In the genomic region with DNA sequence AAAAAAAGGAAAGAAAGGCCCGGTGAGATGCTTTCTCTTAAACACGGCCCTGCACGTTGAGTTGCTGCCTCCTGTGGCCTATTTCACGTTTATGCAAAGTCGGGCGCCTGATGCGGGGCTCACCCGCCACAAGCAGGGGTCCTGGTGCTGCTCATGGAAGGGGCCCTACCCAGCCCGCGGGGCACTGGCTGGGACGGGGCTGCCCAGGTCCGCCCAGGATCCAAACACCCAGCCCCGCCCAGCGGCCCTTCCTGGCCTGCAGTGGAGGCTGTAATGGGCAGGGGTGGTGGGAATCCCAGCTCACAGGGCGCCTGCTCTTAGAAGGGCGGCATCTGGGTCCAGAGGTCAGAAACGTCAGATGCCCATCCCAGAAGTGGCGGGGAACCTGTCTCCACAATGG, we compare ENCODE assay signal across 12 cellular contexts. TPM values are rescaled to one million over a fixed set of nuclear protein-coding genes. Genes with fewer than 3 reads are reported as not detected.
DNase-seq lines count a peak whose midpoint lies in the region; ATAC-seq, FAIRE-seq and TF ChIP-seq lines count a peak whose summit lies in the region.
"Had no signal": no experiment of that assay in that cellular context is flagged by ENCODE, and none has a peak within 500 bp of the region (broad histone marks: within the 10 kb centered on the region; RNA-seq: fewer than 3 reads in every experiment).

No MANE protein-coding gene starts in this region.

- H2AFZ ChIP-seq in SK-N-SH (ENCODE audit: low read depth), result no peak overlapping the region
- no peak overlapping the region for H2AFZ ChIP-seq in HepG2 (ENCODE audit: low read length)

- H3K36me3 Mint-ChIP-seq in central memory CD8-positive, alpha-beta T cell (ENCODE audit: insufficient read depth), result peaks cover 15% of the 10 kb centered on the region

- no peak for TF ChIP-seq POLR2A in HepG2 (IDR thresholded peaks at IDR 0.05; ENCODE audit: insufficient read depth in 1 of 2, low read depth in 2 of 2, low read length in 2 of 2)
- no peak for TF ChIP-seq POLR2A in tibial nerve (IDR thresholded peaks at IDR 0.05)

- in situ Hi-C loops in HepG2 (cut with HindIII; ENCODE audit: extremely low pct_ligation_motif_present, low pct_unique_long_range_greater_than_20kb), result no loop called here

- H3K36me3 ChIP-seq in SK-N-SH (replicated peaks in 1 of 2; ENCODE audit: control insufficient read depth in 1 of 2, insufficient read depth in 2 of 2, low read length in 1 of 2) (peaks cover 0 to 39% of the 10 kb centered on the region in 2 experiments), HepG2 (replicated peaks in 1 of 2; ENCODE audit: control insufficient read depth in 1 of 2, insufficient read depth in 2 of 2, low read length in 2 of 2) (no peaks in the 10 kb centered on the region), tibial nerve (no peaks in the 10 kb centered on the region)

- no peaks in the 10 kb centered on the region for H3K9me2 ChIP-seq in SK-N-SH

- TF ChIP-seq EP300 in SK-N-SH (IDR thresholded peaks at IDR 0.05; ENCODE audit: borderline replicate concordance in 1 of 2, low read depth in 1 of 2, low read length in 1 of 2), result no peak
- TF ChIP-seq EP300 in HepG2 (IDR thresholded peaks at IDR 0.05; ENCODE audit: low read depth in 2 of 2, low read length in 2 of 2), result no peak
- no peak for TF ChIP-seq EP300 in HepG2 (CRISPR knock-in tag; IDR thresholded peaks at IDR 0.05; ENCODE audit: borderline replicate concordance)
- TF ChIP-seq EP300 in tibial nerve (IDR thresholded peaks at IDR 0.05), result no peak

- peaks cover 36% of the 10 kb centered on the region for H3K27me3 Mint-ChIP-seq in central memory CD8-positive, alpha-beta T cell

- TF ChIP-seq RAD21 in SK-N-SH (IDR thresholded peaks at IDR 0.05; ENCODE audit: low read length), result no peak
- TF ChIP-seq RAD21 in HepG2 (CRISPR knock-in tag; IDR thresholded peaks at IDR 0.05), result no peak

- BruUV-seq in HepG2 (replicated peaks; lab: Mats Ljungman, UMichigan), result no TSS peak

- H3K4me1 ChIP-seq in SK-N-SH (ENCODE audit: control insufficient read depth in 1 of 2, insufficient read depth in 2 of 2, low read depth in 1 of 2, low read length in 1 of 2) (peaks cover 0 to 6% of the 10 kb centered on the region in 2 experiments; a peak in 1 of 4 replicates), HepG2 (ENCODE audit: insufficient read depth, low read length) (no peaks in the 10 kb centered on the region), tibial nerve (peaks cover 0 to 37% (median 0%) of the 10 kb centered on the region in 4 donors)

- POLR2A ChIA-PET in SK-N-SH (lab: Yijun Ruan, JAX), result interaction anchor here (0.6 to 0.7 kb wide), 2 partner anchors 127 to 212 kb away, joined by 3 to 4 read pairs; no protein-coding TSS in a partner anchor
- POLR2A ChIA-PET in HepG2 (lab: Yijun Ruan, JAX), result no interaction called here

- no peak overlapping the region for H3K4me3 ChIP-seq in SK-N-SH (ENCODE audit: low read depth in 2 of 2, low read length in 1 of 2)
- H3K4me3 ChIP-seq in HepG2 (replicated peaks in 1 of 3; ENCODE audit: insufficient read depth in 1 of 3, low read depth in 2 of 3, low read length in 3 of 3), result no peak overlapping the region
- peak overlapping the region in 3 of 4 donors; percentile 52 to 78 (median 76) for H3K4me3 ChIP-seq in tibial nerve

- H3K9me3 ChIP-seq in SK-N-SH, result peaks cover 25% of the 10 kb centered on the region; the same call in 1 of the 2 replicates
- no peaks in the 10 kb centered on the region for H3K9me3 ChIP-seq in HepG2 (ENCODE audit: low read length)
- H3K9me3 ChIP-seq in tibial nerve, result peaks cover 0 to 31% (median 5%) of the 10 kb centered on the region in 4 donors

- ATAC-seq in SK-N-SH treated with all-trans-retinoic acid at 6 μM for 48 hours, result no peak
- ATAC-seq in central memory CD8-positive, alpha-beta T cell (replicated peaks; ENCODE audit: extremely low read depth, poor library complexity, severe bottlenecking), result no peak
- ATAC-seq in HepG2, result peak; percentile 55
- ATAC-seq in HG02798 (IDR thresholded peaks at IDR 0.05; ENCODE audit: poor library complexity, unreplicated experiment), result no peak

- peak overlapping the region; percentile 71 for H3K4me3 Mint-ChIP-seq in central memory CD8-positive, alpha-beta T cell

- H3K4me2 ChIP-seq in SK-N-SH, result peak overlapping the region; percentile 90
- H3K4me2 ChIP-seq in HepG2 (ENCODE audit: low read depth, low read length), result no peak overlapping the region

- peaks cover 9% of the 10 kb centered on the region for H3F3A ChIP-seq in SK-N-SH (replicated peaks; ENCODE audit: insufficient read depth)

- H3K4me1 Mint-ChIP-seq in central memory CD8-positive, alpha-beta T cell, result peaks cover 20% of the 10 kb centered on the region

- TF ChIP-seq CTCF in SK-N-SH (IDR thresholded peaks at IDR 0.05), result no peak
- TF ChIP-seq CTCF in HepG2 (CRISPR knock-in tag; IDR thresholded peaks at IDR 0.05), result 0 out of 2 replicates have a peak, but pooled peaks have one; percentile 5
- peak in 1 of 5 experiments; percentile 20 for TF ChIP-seq CTCF in tibial nerve (IDR thresholded peaks at IDR 0.05)

- intact Hi-C loops in HepG2 (cut with micrococcal nuclease; ENCODE audit: unreplicated experiment), result no loop called here

- no peak for FAIRE-seq in HepG2 (lab: Jason Lieb, UNC)
- FAIRE-seq: A204.1, islet of Langerhans had no signal

- no peak overlapping the region for H3K27ac Mint-ChIP-seq in central memory CD8-positive, alpha-beta T cell (ENCODE audit: low read depth)
- H3K27ac Mint-ChIP-seq: stimulated activated naive CD8-positive, alpha-beta T cell treated with anti-CD3 and anti-CD28 coated beads, Interleukin-15, Interleukin-2, amounts not matched to agents 100 ng/mL and 50 ng/mL, for 24 hours had no signal

- peaks cover 13% of the 10 kb centered on the region for H3K9me3 Mint-ChIP-seq in central memory CD8-positive, alpha-beta T cell

- H3K27me3 ChIP-seq in SK-N-SH (ENCODE audit: insufficient read depth) (no peaks in the 10 kb centered on the region), HepG2 (ENCODE audit: control insufficient read depth in 1 of 2, insufficient read depth in 2 of 2, low read length in 2 of 2) (peaks cover 8 to 46% of the 10 kb centered on the region in 2 experiments), tibial nerve (peaks cover 0 to 4% of the 10 kb centered on the region in 2 donors)

- DNase-seq in SK-N-SH (peak; percentile 47), HepG2 (ENCODE audit: low spot score) (peak; percentile 15), tibial nerve (ENCODE audit: low spot score in 2 of 2) (peak; percentile 10 to 13), dedifferentiated amniotic fluid mesenchymal stem cell (ENCODE audit: extremely low spot score) (no peak), middle frontal gyrus (ENCODE audit: extremely low spot score, low spot score) (no peak)
- DNase-seq in central memory CD8-positive, alpha-beta T cell (ENCODE audit: low spot score in 2 of 2), result peak; percentile 7 to 9
- DNase-seq: NCI-H1417 had no signal

- WGBS in SK-N-SH (ENCODE audit: low lambda C conversion rate), result 90% methylated on average over 11 of the region's 18 CpGs
- 15% methylated on average over 18 of the region's 18 CpGs for WGBS in HepG2 (ENCODE audit: low lambda C conversion rate)
- WGBS in tibial nerve, 2 donors, result 40 to 49% methylated on average over 15 to 18 of the region's 18 CpGs

- H3K79me2 ChIP-seq in SK-N-SH (ENCODE audit: insufficient read depth), result peaks cover 59% of the 10 kb centered on the region
- no peaks in the 10 kb centered on the region for H3K79me2 ChIP-seq in HepG2 (ENCODE audit: insufficient read depth, low read length)

- H3K9ac ChIP-seq in SK-N-SH, result no peak overlapping the region
- H3K9ac ChIP-seq in HepG2 (ENCODE audit: insufficient read depth, low read depth, low read length), result no peak overlapping the region

- H4K20me1 ChIP-seq in SK-N-SH (ENCODE audit: insufficient read depth) (peaks cover 2% of the 10 kb centered on the region; the same call in 1 of the 2 replicates), HepG2 (ENCODE audit: insufficient read depth, low read length) (no peaks in the 10 kb centered on the region)

- CTCF ChIA-PET in SK-N-SH (lab: Yijun Ruan, JAX) (interaction anchor here (0.8 to 1.1 kb wide), 3 partner anchors 20 to 126 kb away, joined by 3 read pairs; no protein-coding TSS in a partner anchor), HepG2 (lab: Yijun Ruan, JAX; ENCODE audit: low intra/inter-chr PET ratio, low total read pairs) (no interaction called here)

- H3K27ac ChIP-seq in SK-N-SH (ENCODE audit: low read depth in 2 of 2, low read length in 1 of 2) (no peak overlapping the region), HepG2 (ENCODE audit: extremely low read length, insufficient read depth, low read length) (no peak overlapping the region), tibial nerve (peak overlapping the region in 2 of 4 donors; percentile 55 to 91)

RNA-seq across cellular contexts. Expression of gene COL6A2, which starts 1.6 kb away (rescaled TPM):
- 66.6 and 108 TPM in 2 replicates for polyA plus RNA-seq in SK-N-SH (2012; rRNA removed)
- polyA plus RNA-seq in SK-N-SH (2012; cell fraction: cytosol; rRNA removed), result 38.5 and 67.6 TPM in 2 replicates
- polyA plus RNA-seq in SK-N-SH (2012; cell fraction: nucleus; rRNA removed), result 184 and 188 TPM in 2 replicates
- 0.07 and 0.14 TPM in 2 replicates for total RNA-seq in HepG2 (2016; rRNA removed; fragmentation: Illumina TruSeq; extraction: Trizol)
- total RNA-seq in HepG2 (2016; cell fraction: cytosol; rRNA removed; fragmentation: Illumina TruSeq; extraction: Trizol; ENCODE audit: low read depth), result not detected in 2 replicates
- 0.06 TPM in 1 of 2 replicates, not detected in the other for total RNA-seq in HepG2 (2016; cell fraction: insoluble cytoplasmic fraction; rRNA removed; fragmentation: Illumina TruSeq; extraction: Trizol)
- total RNA-seq in HepG2 (2016; cell fraction: membrane; rRNA removed; fragmentation: Illumina TruSeq; extraction: Trizol), result not detected in 2 replicates
- 0.13 and 0.22 TPM in 2 replicates for total RNA-seq in HepG2 (2016; cell fraction: nucleus; rRNA removed; fragmentation: Illumina TruSeq; extraction: Trizol)
- 0.41 and 1.6 TPM in 2 replicates for polyA plus RNA-seq in HepG2 (2011; rRNA removed)
- 0.27 and 0.31 TPM in 2 replicates for polyA plus RNA-seq in HepG2 (2011; cell fraction: cytosol; rRNA removed)
- 8.5 and 10.4 TPM in 2 replicates for polyA plus RNA-seq in HepG2 (2011; cell fraction: nucleus; rRNA removed)
- polyA plus RNA-seq in HepG2 (2012), result 0.36 and 0.81 TPM in 2 replicates
- not detected in 2 replicates for polyA plus RNA-seq in HepG2 (2016; cell fraction: cytosol; fragmentation: Illumina TruSeq; extraction: Trizol; ENCODE audit: low read depth)
- polyA plus RNA-seq in HepG2 (2016; cell fraction: insoluble cytoplasmic fraction; fragmentation: Illumina TruSeq; extraction: Trizol; ENCODE audit: low read depth), result not detected in 2 replicates
- polyA plus RNA-seq in HepG2 (2016; cell fraction: membrane; fragmentation: Illumina TruSeq; extraction: Trizol; ENCODE audit: low read depth), result not detected in 2 replicates
- polyA plus RNA-seq in HepG2 (2016; cell fraction: nucleus; fragmentation: Illumina TruSeq; extraction: Trizol; ENCODE audit: insufficient read depth, low read depth), result 0.48 and 0.69 TPM in 2 replicates
- polyA minus RNA-seq in HepG2 (2011; rRNA and poly(A)+ RNA removed; ENCODE audit: low replicate concordance), result 0.44 TPM in 1 of 2 replicates, not detected in the other
- not detected in 2 replicates for polyA minus RNA-seq in HepG2 (2011; cell fraction: cytosol; rRNA and poly(A)+ RNA removed)
- 0.52 and 1.2 TPM in 2 replicates for polyA minus RNA-seq in HepG2 (2011; cell fraction: nucleus; rRNA and poly(A)+ RNA removed)
- 1,000 to 10,000 TPM in 1 of 4 donors, 100 to 1,000 TPM in 3; 470 to 1,210 (median 744) TPM for total RNA-seq in tibial nerve

RNA-seq across cellular contexts. Expression of gene FTCD, which starts 55.9 kb away (rescaled TPM):
- polyA plus RNA-seq in SK-N-SH (2012; rRNA removed), result 0.33 and 0.37 TPM in 2 replicates
- polyA plus RNA-seq in SK-N-SH (2012; cell fraction: cytosol; rRNA removed), result 0.05 TPM in 1 of 2 replicates, not detected in the other
- 3.3 and 3.4 TPM in 2 replicates for polyA plus RNA-seq in SK-N-SH (2012; cell fraction: nucleus; rRNA removed)
- 78.5 and 105 TPM in 2 replicates for total RNA-seq in HepG2 (2016; rRNA removed; fragmentation: Illumina TruSeq; extraction: Trizol)
- total RNA-seq in HepG2 (2016; cell fraction: cytosol; rRNA removed; fragmentation: Illumina TruSeq; extraction: Trizol; ENCODE audit: low read depth), result 13.1 and 13.2 TPM in 2 replicates
- total RNA-seq in HepG2 (2016; cell fraction: insoluble cytoplasmic fraction; rRNA removed; fragmentation: Illumina TruSeq; extraction: Trizol), result 61.2 and 115 TPM in 2 replicates
- 21.0 and 27.4 TPM in 2 replicates for total RNA-seq in HepG2 (2016; cell fraction: membrane; rRNA removed; fragmentation: Illumina TruSeq; extraction: Trizol)
- total RNA-seq in HepG2 (2016; cell fraction: nucleus; rRNA removed; fragmentation: Illumina TruSeq; extraction: Trizol), result 94.5 and 110 TPM in 2 replicates
- polyA plus RNA-seq in HepG2 (2011; rRNA removed), result 75.7 and 112 TPM in 2 replicates
- 34.7 and 61.2 TPM in 2 replicates for polyA plus RNA-seq in HepG2 (2011; cell fraction: cytosol; rRNA removed)
- polyA plus RNA-seq in HepG2 (2011; cell fraction: nucleus; rRNA removed), result 656 and 751 TPM in 2 replicates
- polyA plus RNA-seq in HepG2 (2012), result 108 and 140 TPM in 2 replicates
- 11.0 and 12.4 TPM in 2 replicates for polyA plus RNA-seq in HepG2 (2016; cell fraction: cytosol; fragmentation: Illumina TruSeq; extraction: Trizol; ENCODE audit: low read depth)
- 47.9 and 52.0 TPM in 2 replicates for polyA plus RNA-seq in HepG2 (2016; cell fraction: insoluble cytoplasmic fraction; fragmentation: Illumina TruSeq; extraction: Trizol; ENCODE audit: low read depth)
- 11.9 and 17.7 TPM in 2 replicates for polyA plus RNA-seq in HepG2 (2016; cell fraction: membrane; fragmentation: Illumina TruSeq; extraction: Trizol; ENCODE audit: low read depth)
- polyA plus RNA-seq in HepG2 (2016; cell fraction: nucleus; fragmentation: Illumina TruSeq; extraction: Trizol; ENCODE audit: insufficient read depth, low read depth), result 369 and 379 TPM in 2 replicates
- polyA minus RNA-seq in HepG2 (2011; rRNA and poly(A)+ RNA removed; ENCODE audit: low replicate concordance), result 0.42 and 84.7 TPM in 2 replicates
- polyA minus RNA-seq in HepG2 (2011; cell fraction: cytosol; rRNA and poly(A)+ RNA removed), result 33.3 and 39.2 TPM in 2 replicates
- polyA minus RNA-seq in HepG2 (2011; cell fraction: nucleus; rRNA and poly(A)+ RNA removed), result 93.9 and 118 TPM in 2 replicates
- total RNA-seq in tibial nerve, result 10 to 100 TPM in 1 of 4 donors, 1 to 10 TPM in 3; 2.2 to 21.2 (median 2.5) TPM

Comparison
In these comparisons a context has a peak if more than half of its experiments do, and no peak if none do; other contexts are left out.
1. DNase-seq: peak in SK-N-SH (single experiment), central memory CD8-positive, alpha-beta T cell (2 of 2), HepG2 (single experiment) and tibial nerve (2 of 2); none in dedifferentiated amniotic fluid mesenchymal stem cell (single experiment) and middle frontal gyrus (single experiment).
2. H3K4me3 ChIP-seq: peak in tibial nerve (3 of 4); none in SK-N-SH (0 of 2) and HepG2 (0 of 3).
3. RNA of gene COL6A2, which starts 1.6 kb away (total RNA-seq): 470 to 1,210 TPM in tibial nerve; 0.06 to 0.22 TPM in HepG2; every median in the first group is over 100 times any median in the second.
4. Of the 25 proteins assayed by ChIP-seq in both HepG2 and SK-N-SH: peak only in HepG2: CTCF and ZBTB33; only in SK-N-SH: none; in both: none; in neither: 23.